In genomic region chr1:176795929-176796328, GRCh38 we compare ENCODE assay signal across 26 cellular contexts.
A peak's percentile ranks its signal among the peaks of the same experiment; 100 is the strongest.
DNase-seq lines count a peak whose midpoint lies in the region; ATAC-seq and TF ChIP-seq lines count a peak whose summit lies in the region.
"Had no signal": no experiment of that assay in that cellular context is flagged by ENCODE, and none has a peak within 500 bp of the region (broad histone marks: within the 10 kb centered on the region; RNA-seq: fewer than 3 reads in every experiment).

No MANE protein-coding gene starts in this region.

- no peaks in the 10 kb centered on the region for H3K27me3 ChIP-seq in SJSA1 (replicated peaks)
- H3K27me3 ChIP-seq: brain microvascular endothelial cell, esophagus squamous epithelium, thyroid gland had no signal

- H3K4me3 ChIP-seq in SJSA1 = no peak overlapping the region
- H3K4me3 ChIP-seq in foreskin fibroblast (ENCODE audit: low read depth in 1 of 2, low read length in 2 of 2) = no peak overlapping the region
- H3K4me3 ChIP-seq: esophagus squamous epithelium, PC-9, SK-N-MC, thyroid gland had no signal

- ATAC-seq in GM21737 (IDR thresholded peaks at IDR 0.05; ENCODE audit: unreplicated experiment) (no peak), GM18511 (IDR thresholded peaks at IDR 0.05; ENCODE audit: unreplicated experiment) (no peak)
- ATAC-seq: effector memory CD8-positive, alpha-beta T cell; natural killer cell; stimulated activated naive CD8-positive, alpha-beta T cell treated with anti-CD3 and anti-CD28 coated beads, Interleukin-15, Interleukin-2, amounts not matched to agents 100 U/mL and 50 U/mL, for 24 hours had no signal

- H3K36me3 ChIP-seq in SJSA1 = no peaks in the 10 kb centered on the region
- H3K36me3 ChIP-seq: brain microvascular endothelial cell, esophagus squamous epithelium, thyroid gland had no signal

- peaks cover 20% of the 10 kb centered on the region for H3K4me1 ChIP-seq in SJSA1 (replicated peaks)
- H3K4me1 ChIP-seq: esophagus squamous epithelium, thyroid gland had no signal

- H3K27ac ChIP-seq in C4-2B (peak overlapping the region; percentile 43; the same call in 1 of the 2 replicates), SJSA1 (no peak overlapping the region)
- H3K27ac ChIP-seq: brain microvascular endothelial cell, esophagus squamous epithelium, PC-9, SK-N-MC, thyroid gland had no signal

- TF ChIP-seq CTCF in C4-2B (conservative IDR thresholded peaks at IDR 0.05) (no peak), foreskin fibroblast (IDR thresholded peaks at IDR 0.05; ENCODE audit: low read depth, low read length) (no peak)

- H3K9me3 ChIP-seq in SJSA1 (replicated peaks) = no peaks in the 10 kb centered on the region
- H3K9me3 ChIP-seq: esophagus squamous epithelium, thyroid gland had no signal

- DNase-seq in EH (ENCODE audit: low read depth) (peak; percentile 62), SJSA1 (ENCODE audit: low read depth in 1 of 2, low spot score in 2 of 2) (peak; percentile 41 to 57), foreskin fibroblast (peak; percentile 6 to 86), NCI-H526 treated with DMSO at 0.1 percent for 48 hours (lab: John Stamatoyannopoulos, UW) (no peak), activated gamma-delta T cell (lab: John Stamatoyannopoulos, UW) (no peak)
- DNase-seq: activated CD4-positive, alpha-beta T cell treated with anti-CD3 and anti-CD28 coated beads, Interleukin-2, amount 50 U/mL, for 48 hours; activated effector memory CD4-positive, alpha-beta T cell treated with Interleukin-2 at 50 U/mL for 16 hours; brain microvascular endothelial cell; CD4-positive, alpha-beta memory T cell; DND-41; effector memory CD8-positive, alpha-beta T cell; esophagus squamous epithelium; glutamatergic neuron; kidney glomerular epithelial cell; natural killer cell; NCI-H774; PC-9; stimulated activated CD4-positive, alpha-beta T cell treated with anti-CD3 and anti-CD28 coated beads, Interleukin-12 subunit alpha, Interleukin-12 subunit beta, amount 100 ng/mL, for 4 hours; stimulated activated CD4-positive, alpha-beta T cell treated with anti-CD3 and anti-CD28 coated beads, Interleukin-4, amount 100 ng/mL, for 4 hours; stimulated activated naive CD8-positive, alpha-beta T cell treated with anti-CD3 and anti-CD28 coated beads, Interleukin-15, Interleukin-2, amounts not matched to agents 100 U/mL and 50 U/mL, for 24 hours; T-helper 2 cell had no signal

Comparison
In these comparisons a context has a peak if more than half of its experiments do, and no peak if none do; other contexts are left out.
1. DNase-seq: peak in EH (single experiment), SJSA1 (2 of 2) and foreskin fibroblast (2 of 2); none in NCI-H526 treated with DMSO at 0.1 percent for 48 hours (single experiment) and activated gamma-delta T cell (single experiment).